ENCODE assay signal across 20 cellular contexts in the genomic region with DNA sequence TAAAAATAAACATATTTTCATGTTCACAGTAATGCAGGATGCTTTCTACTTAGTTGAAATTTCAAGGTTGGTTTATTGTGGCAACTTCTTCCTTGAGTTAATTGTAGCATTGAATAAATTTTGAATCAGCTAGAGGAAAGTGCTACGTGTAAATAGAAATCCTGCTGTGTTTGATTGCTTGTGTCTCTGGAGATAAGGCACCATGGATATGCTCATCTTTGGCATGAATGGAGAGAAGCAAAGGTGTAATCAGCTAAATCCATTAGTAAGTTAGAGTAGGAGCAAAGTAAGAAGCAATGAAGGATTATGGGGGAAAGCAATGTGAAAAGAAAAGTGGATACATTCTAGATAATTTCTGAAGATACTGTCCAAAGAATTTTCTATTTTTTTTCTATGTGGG.
"Had no signal": no experiment of that assay in that cellular context is flagged by ENCODE, and none has a peak within 500 bp of the region (broad histone marks: within the 10 kb centered on the region; RNA-seq: fewer than 3 reads in every experiment).

No MANE protein-coding gene starts in this region.

- H3K27ac Mint-ChIP-seq: IgD-negative memory B cell, T-cell, T-helper 17 cell had no signal

- H3K9ac ChIP-seq: SK-N-SH had no signal

- H3K4me2 ChIP-seq: SK-N-SH had no signal

- H3K9me3 ChIP-seq: SK-N-SH had no signal

- H3K36me3 Mint-ChIP-seq: IgD-negative memory B cell had no signal

- ATAC-seq: K562, T-cell, T-helper 17 cell had no signal

- H3K4me1 Mint-ChIP-seq: IgD-negative memory B cell had no signal

- H3K4me3 ChIP-seq: K562 had no signal

- H3K4me3 Mint-ChIP-seq: IgD-negative memory B cell, T-cell, T-helper 17 cell had no signal

- DNase-seq: MV-4-11, NCI-H1048, NCI-H1105 treated with DMSO at 0.1 percent for 48 hours, NCI-H1417 treated with DMSO at 0.1 percent for 48 hours, NCI-H1694, NCI-H187 treated with DMSO at 0.1 percent for 48 hours, NCI-H2029 treated with DMSO at 0.1 percent for 48 hours, NCI-H2171 treated with DMSO at 0.1 percent for 48 hours, NCI-H226, NCI-H510A, NCI-H524 treated with DMSO at 0.1 percent for 48 hours, NCI-H774, RPMI8226, SHP77, SK-N-SH, SW 1271, T-cell, T-helper 17 cell had no signal

- H3K27me3 Mint-ChIP-seq: IgD-negative memory B cell, T-cell, T-helper 17 cell had no signal
